1 cellular context compared by ENCODE assay signal in the genomic region with DNA sequence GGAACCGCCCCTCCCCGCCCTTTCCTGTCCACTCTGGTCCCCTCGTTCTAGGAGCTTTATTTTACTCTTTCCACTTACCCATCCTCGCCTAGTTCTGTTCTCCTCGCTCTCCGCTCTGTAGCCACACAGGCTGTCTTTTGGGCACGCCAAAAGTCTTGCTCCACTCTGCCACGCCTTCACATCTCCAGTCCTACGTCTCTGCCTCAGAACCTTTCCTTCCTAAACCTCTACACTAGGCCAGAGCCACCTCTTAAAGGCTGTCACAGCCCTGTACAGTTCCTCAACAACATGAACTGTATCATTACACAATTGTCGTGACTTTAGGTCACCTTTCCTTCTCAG.
A peak's percentile ranks its signal among the peaks of the same experiment; 100 is the strongest.
TF ChIP-seq lines count a peak whose summit lies in the region.

No MANE protein-coding gene starts in this region.

TF ChIP-seq in HepG2, 621 proteins besides CTCF, POLR2A, EP300 and RAD21 (continues in another document):
- TF ChIP-seq THAP11 (CRISPR knock-in tag; IDR thresholded peaks at IDR 0.05) (peak; percentile 85), CHD2 (IDR thresholded peaks at IDR 0.05; ENCODE audit: low read depth, low read length) (0 out of 2 replicates have a peak, but pooled peaks have one; percentile 4), GTF2F1 (IDR thresholded peaks at IDR 0.05; ENCODE audit: low read length) (no peak), TARDBP (CRISPR knock-in tag; IDR thresholded peaks at IDR 0.05) (peak; percentile 10; the same call in 1 of the 2 replicates), WIZ (CRISPR knock-in tag; IDR thresholded peaks at IDR 0.05) (0 out of 2 replicates have a peak, but pooled peaks have one; percentile 7), ATF7-NPFF (CRISPR knock-in tag; IDR thresholded peaks at IDR 0.05; ENCODE audit: low read depth) (0 out of 2 replicates have a peak, but pooled peaks have one; percentile 3), MIER3 (CRISPR knock-in tag; IDR thresholded peaks at IDR 0.05; ENCODE audit: borderline replicate concordance) (peak; percentile 3; the same call in 1 of the 2 replicates), TBL1XR1 (IDR thresholded peaks at IDR 0.05; ENCODE audit: borderline replicate concordance, low read length, partially characterized antibody) (no peak), ZNF878 (CRISPR knock-in tag; IDR thresholded peaks at IDR 0.05) (peak; percentile 47; the same call in 1 of the 2 replicates), SP4 (CRISPR knock-in tag; IDR thresholded peaks at IDR 0.05) (no peak; the same call in 1 of the 2 replicates), ZNF678 (CRISPR knock-in tag; IDR thresholded peaks at IDR 0.05) (no peak), GABPA (IDR thresholded peaks at IDR 0.05; ENCODE audit: low read depth, low read length) (no peak), GABPA (CRISPR knock-in tag; IDR thresholded peaks at IDR 0.05; ENCODE audit: low read depth) (no peak), ZNF747 (CRISPR knock-in tag; IDR thresholded peaks at IDR 0.05; ENCODE audit: borderline replicate concordance) (0 out of 2 replicates have a peak, but pooled peaks have one; percentile 33), ZNF367 (CRISPR knock-in tag; IDR thresholded peaks at IDR 0.05; ENCODE audit: borderline replicate concordance) (0 out of 2 replicates have a peak, but pooled peaks have one; percentile 0), FLYWCH1 (CRISPR knock-in tag; IDR thresholded peaks at IDR 0.05) (peak; percentile 75; the same call in 1 of the 2 replicates), SALL2 (CRISPR knock-in tag; IDR thresholded peaks at IDR 0.05) (peak; percentile 16; the same call in 1 of the 2 replicates), KDM1A (CRISPR knock-in tag; IDR thresholded peaks at IDR 0.05) (no peak), NR2C2 (CRISPR knock-in tag; IDR thresholded peaks at IDR 0.05; ENCODE audit: borderline replicate concordance) (peak; percentile 10; the same call in 1 of the 2 replicates), ZNF160 (CRISPR knock-in tag; IDR thresholded peaks at IDR 0.05) (no peak), PHF20 (CRISPR knock-in tag; IDR thresholded peaks at IDR 0.05) (0 out of 2 replicates have a peak, but pooled peaks have one; percentile 6)
- TF ChIP-seq, protein P1, sequence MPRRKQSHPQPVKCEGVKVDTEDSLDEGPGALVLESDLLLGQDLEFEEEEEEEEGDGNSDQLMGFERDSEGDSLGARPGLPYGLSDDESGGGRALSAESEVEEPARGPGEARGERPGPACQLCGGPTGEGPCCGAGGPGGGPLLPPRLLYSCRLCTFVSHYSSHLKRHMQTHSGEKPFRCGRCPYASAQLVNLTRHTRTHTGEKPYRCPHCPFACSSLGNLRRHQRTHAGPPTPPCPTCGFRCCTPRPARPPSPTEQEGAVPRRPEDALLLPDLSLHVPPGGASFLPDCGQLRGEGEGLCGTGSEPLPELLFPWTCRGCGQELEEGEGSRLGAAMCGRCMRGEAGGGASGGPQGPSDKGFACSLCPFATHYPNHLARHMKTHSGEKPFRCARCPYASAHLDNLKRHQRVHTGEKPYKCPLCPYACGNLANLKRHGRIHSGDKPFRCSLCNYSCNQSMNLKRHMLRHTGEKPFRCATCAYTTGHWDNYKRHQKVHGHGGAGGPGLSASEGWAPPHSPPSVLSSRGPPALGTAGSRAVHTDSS (CRISPR knock-in tag; conservative IDR thresholded peaks at IDR 0.05), result no peak
- TF ChIP-seq, protein P2, sequence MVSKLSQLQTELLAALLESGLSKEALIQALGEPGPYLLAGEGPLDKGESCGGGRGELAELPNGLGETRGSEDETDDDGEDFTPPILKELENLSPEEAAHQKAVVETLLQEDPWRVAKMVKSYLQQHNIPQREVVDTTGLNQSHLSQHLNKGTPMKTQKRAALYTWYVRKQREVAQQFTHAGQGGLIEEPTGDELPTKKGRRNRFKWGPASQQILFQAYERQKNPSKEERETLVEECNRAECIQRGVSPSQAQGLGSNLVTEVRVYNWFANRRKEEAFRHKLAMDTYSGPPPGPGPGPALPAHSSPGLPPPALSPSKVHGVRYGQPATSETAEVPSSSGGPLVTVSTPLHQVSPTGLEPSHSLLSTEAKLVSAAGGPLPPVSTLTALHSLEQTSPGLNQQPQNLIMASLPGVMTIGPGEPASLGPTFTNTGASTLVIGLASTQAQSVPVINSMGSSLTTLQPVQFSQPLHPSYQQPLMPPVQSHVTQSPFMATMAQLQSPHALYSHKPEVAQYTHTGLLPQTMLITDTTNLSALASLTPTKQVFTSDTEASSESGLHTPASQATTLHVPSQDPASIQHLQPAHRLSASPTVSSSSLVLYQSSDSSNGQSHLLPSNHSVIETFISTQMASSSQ (IDR thresholded peaks at IDR 0.05; ENCODE audit: low read depth), result 0 out of 2 replicates have a peak, but pooled peaks have one; percentile 33
- TF ChIP-seq, protein P2 (CRISPR knock-in tag; IDR thresholded peaks at IDR 0.05; ENCODE audit: borderline replicate concordance), result no peak
- TF ChIP-seq, protein P3, sequence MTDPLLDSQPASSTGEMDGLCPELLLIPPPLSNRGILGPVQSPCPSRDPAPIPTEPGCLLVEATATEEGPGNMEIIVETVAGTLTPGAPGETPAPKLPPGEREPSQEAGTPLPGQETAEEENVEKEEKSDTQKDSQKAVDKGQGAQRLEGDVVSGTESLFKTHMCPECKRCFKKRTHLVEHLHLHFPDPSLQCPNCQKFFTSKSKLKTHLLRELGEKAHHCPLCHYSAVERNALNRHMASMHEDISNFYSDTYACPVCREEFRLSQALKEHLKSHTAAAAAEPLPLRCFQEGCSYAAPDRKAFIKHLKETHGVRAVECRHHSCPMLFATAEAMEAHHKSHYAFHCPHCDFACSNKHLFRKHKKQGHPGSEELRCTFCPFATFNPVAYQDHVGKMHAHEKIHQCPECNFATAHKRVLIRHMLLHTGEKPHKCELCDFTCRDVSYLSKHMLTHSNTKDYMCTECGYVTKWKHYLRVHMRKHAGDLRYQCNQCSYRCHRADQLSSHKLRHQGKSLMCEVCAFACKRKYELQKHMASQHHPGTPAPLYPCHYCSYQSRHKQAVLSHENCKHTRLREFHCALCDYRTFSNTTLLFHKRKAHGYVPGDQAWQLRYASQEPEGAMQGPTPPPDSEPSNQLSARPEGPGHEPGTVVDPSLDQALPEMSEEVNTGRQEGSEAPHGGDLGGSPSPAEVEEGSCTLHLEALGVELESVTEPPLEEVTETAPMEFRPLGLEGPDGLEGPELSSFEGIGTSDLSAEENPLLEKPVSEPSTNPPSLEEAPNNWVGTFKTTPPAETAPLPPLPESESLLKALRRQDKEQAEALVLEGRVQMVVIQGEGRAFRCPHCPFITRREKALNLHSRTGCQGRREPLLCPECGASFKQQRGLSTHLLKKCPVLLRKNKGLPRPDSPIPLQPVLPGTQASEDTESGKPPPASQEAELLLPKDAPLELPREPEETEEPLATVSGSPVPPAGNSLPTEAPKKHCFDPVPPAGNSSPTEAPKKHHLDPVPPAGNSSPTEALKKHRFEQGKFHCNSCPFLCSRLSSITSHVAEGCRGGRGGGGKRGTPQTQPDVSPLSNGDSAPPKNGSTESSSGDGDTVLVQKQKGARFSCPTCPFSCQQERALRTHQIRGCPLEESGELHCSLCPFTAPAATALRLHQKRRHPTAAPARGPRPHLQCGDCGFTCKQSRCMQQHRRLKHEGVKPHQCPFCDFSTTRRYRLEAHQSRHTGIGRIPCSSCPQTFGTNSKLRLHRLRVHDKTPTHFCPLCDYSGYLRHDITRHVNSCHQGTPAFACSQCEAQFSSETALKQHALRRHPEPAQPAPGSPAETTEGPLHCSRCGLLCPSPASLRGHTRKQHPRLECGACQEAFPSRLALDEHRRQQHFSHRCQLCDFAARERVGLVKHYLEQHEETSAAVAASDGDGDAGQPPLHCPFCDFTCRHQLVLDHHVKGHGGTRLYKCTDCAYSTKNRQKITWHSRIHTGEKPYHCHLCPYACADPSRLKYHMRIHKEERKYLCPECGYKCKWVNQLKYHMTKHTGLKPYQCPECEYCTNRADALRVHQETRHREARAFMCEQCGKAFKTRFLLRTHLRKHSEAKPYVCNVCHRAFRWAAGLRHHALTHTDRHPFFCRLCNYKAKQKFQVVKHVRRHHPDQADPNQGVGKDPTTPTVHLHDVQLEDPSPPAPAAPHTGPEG (CRISPR knock-in tag; IDR thresholded peaks at IDR 0.05), result peak; percentile 13
- TF ChIP-seq, protein P4, sequence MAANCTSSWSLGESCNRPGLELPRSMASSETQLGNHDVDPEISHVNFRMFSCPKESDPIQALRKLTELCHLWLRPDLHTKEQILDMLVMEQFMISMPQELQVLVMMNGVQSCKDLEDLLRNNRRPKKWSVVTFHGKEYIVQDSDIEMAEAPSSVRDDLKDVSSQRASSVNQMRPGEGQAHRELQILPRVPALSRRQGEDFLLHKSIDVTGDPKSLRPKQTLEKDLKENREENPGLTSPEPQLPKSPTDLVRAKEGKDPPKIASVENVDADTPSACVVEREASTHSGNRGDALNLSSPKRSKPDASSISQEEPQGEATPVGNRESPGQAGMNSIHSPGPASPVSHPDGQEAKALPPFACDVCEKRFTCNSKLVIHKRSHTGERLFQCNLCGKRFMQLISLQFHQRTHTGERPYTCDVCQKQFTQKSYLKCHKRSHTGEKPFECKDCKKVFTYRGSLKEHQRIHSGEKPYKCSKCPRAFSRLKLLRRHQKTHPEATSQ (CRISPR knock-in tag; IDR thresholded peaks at IDR 0.05; ENCODE audit: borderline replicate concordance), result 0 out of 2 replicates have a peak, but pooled peaks have one; percentile 12
- TF ChIP-seq, protein P5, sequence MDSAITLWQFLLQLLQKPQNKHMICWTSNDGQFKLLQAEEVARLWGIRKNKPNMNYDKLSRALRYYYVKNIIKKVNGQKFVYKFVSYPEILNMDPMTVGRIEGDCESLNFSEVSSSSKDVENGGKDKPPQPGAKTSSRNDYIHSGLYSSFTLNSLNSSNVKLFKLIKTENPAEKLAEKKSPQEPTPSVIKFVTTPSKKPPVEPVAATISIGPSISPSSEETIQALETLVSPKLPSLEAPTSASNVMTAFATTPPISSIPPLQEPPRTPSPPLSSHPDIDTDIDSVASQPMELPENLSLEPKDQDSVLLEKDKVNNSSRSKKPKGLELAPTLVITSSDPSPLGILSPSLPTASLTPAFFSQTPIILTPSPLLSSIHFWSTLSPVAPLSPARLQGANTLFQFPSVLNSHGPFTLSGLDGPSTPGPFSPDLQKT (CRISPR knock-in tag; IDR thresholded peaks at IDR 0.05; ENCODE audit: borderline replicate concordance), result 0 out of 2 replicates have a peak, but pooled peaks have one; percentile 11
- TF ChIP-seq, protein P6, sequence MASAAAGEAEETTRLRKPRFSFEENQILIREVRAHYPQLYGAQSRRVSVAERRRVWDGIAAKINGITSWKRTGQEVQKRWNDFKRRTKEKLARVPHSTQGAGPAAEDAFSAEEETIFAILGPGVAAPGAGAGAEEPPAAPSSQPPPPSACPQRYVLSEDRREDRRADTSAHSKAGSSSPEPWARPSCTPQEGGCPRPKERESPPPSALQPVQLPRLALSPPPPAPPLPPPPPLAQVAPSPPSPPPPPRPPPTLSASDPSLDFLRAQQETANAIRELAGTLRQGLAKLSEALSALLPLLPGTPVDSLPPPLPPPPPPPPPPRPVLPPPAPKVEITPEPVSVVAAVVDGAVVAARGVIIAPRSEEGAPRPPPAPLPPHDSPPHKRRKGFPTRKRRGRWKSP (CRISPR knock-in tag; IDR thresholded peaks at IDR 0.05), result peak; percentile 32
- TF ChIP-seq, protein P7, sequence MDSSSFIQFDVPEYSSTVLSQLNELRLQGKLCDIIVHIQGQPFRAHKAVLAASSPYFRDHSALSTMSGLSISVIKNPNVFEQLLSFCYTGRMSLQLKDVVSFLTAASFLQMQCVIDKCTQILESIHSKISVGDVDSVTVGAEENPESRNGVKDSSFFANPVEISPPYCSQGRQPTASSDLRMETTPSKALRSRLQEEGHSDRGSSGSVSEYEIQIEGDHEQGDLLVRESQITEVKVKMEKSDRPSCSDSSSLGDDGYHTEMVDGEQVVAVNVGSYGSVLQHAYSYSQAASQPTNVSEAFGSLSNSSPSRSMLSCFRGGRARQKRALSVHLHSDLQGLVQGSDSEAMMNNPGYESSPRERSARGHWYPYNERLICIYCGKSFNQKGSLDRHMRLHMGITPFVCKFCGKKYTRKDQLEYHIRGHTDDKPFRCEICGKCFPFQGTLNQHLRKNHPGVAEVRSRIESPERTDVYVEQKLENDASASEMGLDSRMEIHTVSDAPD (CRISPR knock-in tag; IDR thresholded peaks at IDR 0.05), result 0 out of 2 replicates have a peak, but pooled peaks have one; percentile 8
- TF ChIP-seq, protein P8, sequence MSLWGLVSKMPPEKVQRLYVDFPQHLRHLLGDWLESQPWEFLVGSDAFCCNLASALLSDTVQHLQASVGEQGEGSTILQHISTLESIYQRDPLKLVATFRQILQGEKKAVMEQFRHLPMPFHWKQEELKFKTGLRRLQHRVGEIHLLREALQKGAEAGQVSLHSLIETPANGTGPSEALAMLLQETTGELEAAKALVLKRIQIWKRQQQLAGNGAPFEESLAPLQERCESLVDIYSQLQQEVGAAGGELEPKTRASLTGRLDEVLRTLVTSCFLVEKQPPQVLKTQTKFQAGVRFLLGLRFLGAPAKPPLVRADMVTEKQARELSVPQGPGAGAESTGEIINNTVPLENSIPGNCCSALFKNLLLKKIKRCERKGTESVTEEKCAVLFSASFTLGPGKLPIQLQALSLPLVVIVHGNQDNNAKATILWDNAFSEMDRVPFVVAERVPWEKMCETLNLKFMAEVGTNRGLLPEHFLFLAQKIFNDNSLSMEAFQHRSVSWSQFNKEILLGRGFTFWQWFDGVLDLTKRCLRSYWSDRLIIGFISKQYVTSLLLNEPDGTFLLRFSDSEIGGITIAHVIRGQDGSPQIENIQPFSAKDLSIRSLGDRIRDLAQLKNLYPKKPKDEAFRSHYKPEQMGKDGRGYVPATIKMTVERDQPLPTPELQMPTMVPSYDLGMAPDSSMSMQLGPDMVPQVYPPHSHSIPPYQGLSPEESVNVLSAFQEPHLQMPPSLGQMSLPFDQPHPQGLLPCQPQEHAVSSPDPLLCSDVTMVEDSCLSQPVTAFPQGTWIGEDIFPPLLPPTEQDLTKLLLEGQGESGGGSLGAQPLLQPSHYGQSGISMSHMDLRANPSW (CRISPR knock-in tag; IDR thresholded peaks at IDR 0.05; ENCODE audit: borderline replicate concordance), result 0 out of 2 replicates have a peak, but pooled peaks have one; percentile 68
